In genomic region chr21:45455321-45456013, GRCh38 we compare ENCODE assay signal across 9 cellular contexts. TPM values are rescaled to one million over a fixed set of nuclear protein-coding genes. Genes with fewer than 3 reads are reported as not detected.
DNase-seq lines count a peak whose midpoint lies in the region; ATAC-seq and TF ChIP-seq lines count a peak whose summit lies in the region.
"Had no signal": no experiment of that assay in that cellular context is flagged by ENCODE, and none has a peak within 500 bp of the region (broad histone marks: within the 10 kb centered on the region; RNA-seq: fewer than 3 reads in every experiment).

No MANE protein-coding gene starts in this region.

- H3K4me1 ChIP-seq in ascending aorta (peaks cover 5 to 51% of the 10 kb centered on the region in 2 donors), hepatocyte (ENCODE audit: insufficient read depth) (peaks cover 21% of the 10 kb centered on the region), transverse colon (peaks cover 0 to 22% (median 9%) of the 10 kb centered on the region in 4 donors)

- peak overlapping the region; percentile 37 for H3K4me2 ChIP-seq in hepatocyte

- WGBS in hepatocyte (ENCODE audit: low lambda C conversion rate, missing lambda C conversion rate), result 87% methylated on average over 23 of the region's 26 CpGs
- WGBS in transverse colon (ENCODE audit: low coverage in 1 of 2), 2 donors, result 36 to 43% methylated on average over 3 to 23 of the region's 26 CpGs

- ATAC-seq in GM19467 (IDR thresholded peaks at IDR 0.05; ENCODE audit: unreplicated experiment), result no peak
- ATAC-seq in HG02571 (IDR thresholded peaks at IDR 0.05; ENCODE audit: unreplicated experiment), result no peak

- peaks cover 19% of the 10 kb centered on the region for H3K79me2 ChIP-seq in hepatocyte

- DNase-seq in DMS 273 (lab: John Stamatoyannopoulos, UW; ENCODE audit: unreplicated experiment) (peak; percentile 63), DMS 273 treated with DMSO at 0.1 percent for 48 hours (lab: John Stamatoyannopoulos, UW) (no peak), ascending aorta (ENCODE audit: low spot score in 2 of 2) (no peak), hepatocyte (ENCODE audit: low spot score) (no peak), transverse colon (no peak), NCI-H2171 treated with DMSO at 0.1 percent for 48 hours (lab: John Stamatoyannopoulos, UW) (no peak)

- in situ Hi-C loops in transverse colon (cut with MboI; ENCODE audit: low pct_ligation_motif_present in 1 of 4, low pct_unique_long_range_greater_than_20kb in 1 of 4, low sequenced_read_pairs in 3 of 4), result loop anchor here in 2 of 4 donors (25.0 kb wide), 2 partner anchors 168 to 293 kb away; partner anchors contain the start of gene POFUT2 (in 1 of the 2)

- no peak for TF ChIP-seq EP300 in transverse colon (IDR thresholded peaks at IDR 0.05; ENCODE audit: low read depth)

- H3K36me3 ChIP-seq in ascending aorta (no peaks in the 10 kb centered on the region), hepatocyte (replicated peaks; ENCODE audit: insufficient read depth, low read depth) (no peaks in the 10 kb centered on the region), transverse colon (no peaks in the 10 kb centered on the region)

- no peak for TF ChIP-seq POLR2A in transverse colon (IDR thresholded peaks at IDR 0.05)

- H3K9me2 ChIP-seq in hepatocyte (replicated peaks; ENCODE audit: insufficient read depth), result no peaks in the 10 kb centered on the region

- H3K4me3 ChIP-seq in ascending aorta, result peak overlapping the region; percentile 38 to 53
- no peak overlapping the region for H3K4me3 ChIP-seq in hepatocyte
- H3K4me3 ChIP-seq in transverse colon, result peak overlapping the region in 3 of 4 donors; percentile 2 to 27 (median 12)

- H3K27ac ChIP-seq in ascending aorta, result peak overlapping the region; percentile 29 to 35
- H3K27ac ChIP-seq in hepatocyte, result no peak overlapping the region
- H3K27ac ChIP-seq in transverse colon, result peak overlapping the region in 2 of 4 donors; percentile 12 to 32
- H3K27ac ChIP-seq: 22Rv1 had no signal

- H3K27me3 ChIP-seq in ascending aorta (no peaks in the 10 kb centered on the region), hepatocyte (no peaks in the 10 kb centered on the region), transverse colon (no peaks in the 10 kb centered on the region)

- no peak overlapping the region for H2AFZ ChIP-seq in hepatocyte

- H4K20me1 ChIP-seq in hepatocyte (ENCODE audit: insufficient read depth, poor library complexity, severe bottlenecking), result no peaks in the 10 kb centered on the region

- intact Hi-C loops in ascending aorta (cut with DNase I) (no loop called here), transverse colon (cut with DNase I; ENCODE audit: low total_unique reads) (no loop called here)

- TF ChIP-seq CTCF in ascending aorta (IDR thresholded peaks at IDR 0.05) (no peak), hepatocyte (IDR thresholded peaks at IDR 0.05; ENCODE audit: poor library complexity) (no peak), transverse colon (IDR thresholded peaks at IDR 0.05) (no peak)

- H3K9me3 ChIP-seq in ascending aorta (no peaks in the 10 kb centered on the region), hepatocyte (ENCODE audit: low read depth) (no peaks in the 10 kb centered on the region), transverse colon (no peaks in the 10 kb centered on the region)

RNA-seq across cellular contexts. Expression of gene COL18A1, which starts 50.5 kb away (rescaled TPM):
- total RNA-seq in ascending aorta (699 TPM), hepatocyte (67.3 and 97.1 TPM in 2 replicates), transverse colon (100 to 1,000 TPM in 1 of 4 donors, 10 to 100 TPM in 3; 19.3 to 121 (median 23.3) TPM)
- 140 and 178 TPM in 2 replicates for polyA plus RNA-seq in hepatocyte
